Comparison of ENCODE assay signal across 1 cellular context in genomic region chr4:168528131-168528949, GRCh38.
TF ChIP-seq lines count a peak whose summit lies in the region.

No MANE protein-coding gene starts in this region.

TF ChIP-seq in SK-N-SH treated with all-trans-retinoic acid at 6 μM for 48 hours, 23 proteins besides CTCF, POLR2A, EP300 and RAD21 (continued from another document):
- TF ChIP-seq CREB5 (CRISPR knock-in tag; IDR thresholded peaks at IDR 0.05; ENCODE audit: low read depth), result no peak
